ENCODE assay signal across 17 cellular contexts in genomic region chr20:8693709-8694108, GRCh38.
DNase-seq lines count a peak whose midpoint lies in the region; ATAC-seq and TF ChIP-seq lines count a peak whose summit lies in the region.
"Had no signal": no experiment of that assay in that cellular context is flagged by ENCODE, and none has a peak within 500 bp of the region (broad histone marks: within the 10 kb centered on the region; RNA-seq: fewer than 3 reads in every experiment).

No MANE protein-coding gene starts in this region.

- no peak for ATAC-seq in HG02870 (IDR thresholded peaks at IDR 0.05; ENCODE audit: unreplicated experiment)
- no peak for ATAC-seq in GM21737 (IDR thresholded peaks at IDR 0.05; ENCODE audit: unreplicated experiment)
- ATAC-seq: activated CD8-positive, alpha-beta memory T cell treated with anti-CD3 and anti-CD28 coated beads, Interleukin-2, amount 10 ng/mL, durations not matched to agents 7 days and 5 days; esophagus mucosa had no signal

- H3K27ac Mint-ChIP-seq in HFFc6: peak overlapping the region; percentile 88
- H3K27ac Mint-ChIP-seq: activated CD8-positive, alpha-beta memory T cell treated with anti-CD3 and anti-CD28 coated beads, Interleukin-2, amount 10 ng/mL, durations not matched to agents 7 days and 5 days; activated naive CD4-positive, alpha-beta T cell treated with anti-CD3 and anti-CD28 coated beads, Interleukin-2, amount 50 U/mL, for 24 hours; IgD-negative memory B cell had no signal

- H3K36me3 Mint-ChIP-seq in HFFc6 (ENCODE audit: low read depth): peaks cover 23% of the 10 kb centered on the region
- H3K36me3 Mint-ChIP-seq: activated CD8-positive, alpha-beta memory T cell treated with anti-CD3 and anti-CD28 coated beads, Interleukin-2, amount 10 ng/mL, durations not matched to agents 7 days and 5 days; activated naive CD4-positive, alpha-beta T cell treated with anti-CD3 and anti-CD28 coated beads, Interleukin-2, amount 50 U/mL, for 24 hours; IgD-negative memory B cell had no signal

- H3K27ac ChIP-seq in AG04450 (ENCODE audit: low read depth, low read length): no peak overlapping the region
- H3K27ac ChIP-seq: stomach had no signal

- POLR2A ChIA-PET in AG04450 (lab: Yijun Ruan, JAX): interaction anchor here (0.6 kb wide), 1 partner anchor 16 kb away, joined by 3 read pairs; no protein-coding TSS in a partner anchor

- no peaks in the 10 kb centered on the region for H3K36me3 ChIP-seq in kidney epithelial cell (ENCODE audit: control insufficient read depth, insufficient read depth, low read length)

- in situ Hi-C loops in astrocyte of the spinal cord (cut with HindIII; ENCODE audit: low sequenced_read_pairs): no loop called here

- H3K9me3 ChIP-seq in AG04450 (ENCODE audit: control insufficient read depth, insufficient read depth, low read length): peaks cover 3% of the 10 kb centered on the region; the same call in 1 of the 2 replicates

- TF ChIP-seq CTCF in AG04450 (IDR thresholded peaks at IDR 0.05; ENCODE audit: low read depth, low read length): no peak
- TF ChIP-seq CTCF in HFFc6 (IDR thresholded peaks at IDR 0.05): no peak
- no peak for TF ChIP-seq CTCF in astrocyte of the spinal cord (IDR thresholded peaks at IDR 0.05; ENCODE audit: low read depth, low read length)
- TF ChIP-seq CTCF in kidney epithelial cell (IDR thresholded peaks at IDR 0.05; ENCODE audit: insufficient read depth, low read length, poor library complexity, severe bottlenecking): no peak

- H3K4me1 Mint-ChIP-seq in HFFc6 (ENCODE audit: low read depth): peaks cover 49% of the 10 kb centered on the region
- H3K4me1 Mint-ChIP-seq: activated CD8-positive, alpha-beta memory T cell treated with anti-CD3 and anti-CD28 coated beads, Interleukin-2, amount 10 ng/mL, durations not matched to agents 7 days and 5 days; activated naive CD4-positive, alpha-beta T cell treated with anti-CD3 and anti-CD28 coated beads, Interleukin-2, amount 50 U/mL, for 24 hours; IgD-negative memory B cell had no signal

- H3K27me3 Mint-ChIP-seq in HFFc6 (ENCODE audit: insufficient read depth): no peaks in the 10 kb centered on the region
- H3K27me3 Mint-ChIP-seq: activated CD8-positive, alpha-beta memory T cell treated with anti-CD3 and anti-CD28 coated beads, Interleukin-2, amount 10 ng/mL, durations not matched to agents 7 days and 5 days; activated naive CD4-positive, alpha-beta T cell treated with anti-CD3 and anti-CD28 coated beads, Interleukin-2, amount 50 U/mL, for 24 hours; IgD-negative memory B cell had no signal

- H3K4me3 ChIP-seq in AG04450 (ENCODE audit: low read depth, low read length) (no peak overlapping the region), astrocyte of the spinal cord (ENCODE audit: low read depth, low read length) (no peak overlapping the region), kidney epithelial cell (ENCODE audit: low read depth, low read length) (no peak overlapping the region)
- H3K4me3 ChIP-seq: smooth muscle cell, stomach had no signal

- peak; percentile 64 for DNase-seq in AG04450 (ENCODE audit: low read depth, low spot score)
- peak; percentile 93 for DNase-seq in HFFc6
- peak; percentile 30 for DNase-seq in astrocyte of the spinal cord (ENCODE audit: low read depth, low spot score)
- peak; percentile 34 for DNase-seq in kidney epithelial cell (ENCODE audit: low read depth)
- no peak for DNase-seq in NCI-H1417 treated with DMSO at 0.1 percent for 48 hours (lab: John Stamatoyannopoulos, UW)
- no peak for DNase-seq in pons (ENCODE audit: low spot score)
- DNase-seq: activated CD8-positive, alpha-beta memory T cell treated with anti-CD3 and anti-CD28 coated beads, Interleukin-2, amount 10 ng/mL, durations not matched to agents 7 days and 5 days; DMS79 treated with DMSO at 0.1 percent for 48 hours; NCI-H510A treated with DMSO at 0.1 percent for 48 hours; OCI-M1; stomach had no signal

- peak overlapping the region; percentile 19; the same call in 1 of the 2 replicates for H3K4me3 Mint-ChIP-seq in HFFc6
- H3K4me3 Mint-ChIP-seq: activated CD8-positive, alpha-beta memory T cell treated with anti-CD3 and anti-CD28 coated beads, Interleukin-2, amount 10 ng/mL, durations not matched to agents 7 days and 5 days; activated naive CD4-positive, alpha-beta T cell treated with anti-CD3 and anti-CD28 coated beads, Interleukin-2, amount 50 U/mL, for 24 hours; IgD-negative memory B cell had no signal

- CTCF ChIA-PET in AG04450 (lab: Charles Lee): interaction anchor here (4.8 kb wide), 1 partner anchor 28 kb away, joined by 18 read pairs; no protein-coding TSS in a partner anchor

- peaks cover 17% of the 10 kb centered on the region for H3K9me3 Mint-ChIP-seq in HFFc6

- H3K27me3 ChIP-seq in AG04450 (ENCODE audit: control insufficient read depth, insufficient read depth, low read length) (no peaks in the 10 kb centered on the region), kidney epithelial cell (ENCODE audit: control insufficient read depth, insufficient read depth, low read length) (no peaks in the 10 kb centered on the region)
- H3K27me3 ChIP-seq: stomach had no signal

Comparison
In these comparisons a context has a peak if more than half of its experiments do, and no peak if none do; other contexts are left out.
1. DNase-seq: peak in AG04450 (single experiment), HFFc6 (single experiment), astrocyte of the spinal cord (single experiment) and kidney epithelial cell (single experiment); none in NCI-H1417 treated with DMSO at 0.1 percent for 48 hours (single experiment) and pons (single experiment).